Comparison of ENCODE assay signal across 18 cellular contexts in the genomic region with DNA sequence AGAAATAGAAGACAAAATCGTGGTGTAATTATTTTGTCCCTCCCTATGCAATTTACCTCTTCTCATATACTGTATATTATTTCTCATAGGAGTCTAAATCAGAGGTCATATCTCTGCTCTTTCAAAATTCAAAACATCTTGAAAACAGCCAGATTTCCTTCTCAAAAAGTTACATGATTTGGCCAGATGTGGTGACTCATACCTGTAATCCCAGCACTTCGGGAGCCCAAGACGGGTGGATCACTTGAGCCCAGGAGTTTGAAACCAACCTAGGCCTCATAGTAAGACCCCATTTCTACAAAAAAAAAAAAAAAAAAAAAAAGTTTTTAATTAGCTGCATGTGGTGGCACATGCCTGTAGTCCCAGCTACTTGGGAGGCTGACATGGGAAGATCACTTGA. TPM values are rescaled to one million over a fixed set of nuclear protein-coding genes. Genes with fewer than 3 reads are reported as not detected.
A peak's percentile ranks its signal among the peaks of the same experiment; 100 is the strongest.
DNase-seq lines count a peak whose midpoint lies in the region; ATAC-seq and TF ChIP-seq lines count a peak whose summit lies in the region.
"Had no signal": no experiment of that assay in that cellular context is flagged by ENCODE, and none has a peak within 500 bp of the region (broad histone marks: within the 10 kb centered on the region; RNA-seq: fewer than 3 reads in every experiment).

No MANE protein-coding gene starts in this region.

- H3K4me3 ChIP-seq in GM23248 (no peak overlapping the region), fibroblast of pulmonary artery (replicated peaks; ENCODE audit: low read depth, low read length) (no peak overlapping the region), suprapubic skin (no peak overlapping the region)

- in situ Hi-C loops in GM23248 (cut with MboI): no loop called here

- WGBS in GM23248 (ENCODE audit: low coverage in 1 of 2, low lambda C conversion rate in 2 of 2, missing lambda C conversion rate in 2 of 2), 2 experiments: 84 to 89% methylated on average over 3 of the region's 3 CpGs
- 81% methylated on average over 3 of the region's 3 CpGs for WGBS in suprapubic skin

- H3K9me2 ChIP-seq in GM23248 (ENCODE audit: insufficient read depth): no peaks in the 10 kb centered on the region

- no peak overlapping the region for H3K27ac ChIP-seq in GM23248
- peak overlapping the region; percentile 44; the same call in 1 of the 2 replicates for H3K27ac ChIP-seq in RWPE1
- no peak overlapping the region for H3K27ac ChIP-seq in suprapubic skin

- no peaks in the 10 kb centered on the region for H3K4me1 ChIP-seq in GM23248 (ENCODE audit: insufficient read depth)
- H3K4me1 ChIP-seq in suprapubic skin: no peaks in the 10 kb centered on the region
- H3K4me1 ChIP-seq: Caco-2 had no signal

- TF ChIP-seq EP300 in suprapubic skin (IDR thresholded peaks at IDR 0.05): no peak

- peaks cover 7% of the 10 kb centered on the region; the same call in 1 of the 2 replicates for H3F3A ChIP-seq in GM23248 (ENCODE audit: insufficient read depth)

- CTCF ChIA-PET in RWPE1 (lab: Yijun Ruan, JAX): no interaction called here

- ATAC-seq in GM18502 (IDR thresholded peaks at IDR 0.05; ENCODE audit: poor library complexity, unreplicated experiment): no peak
- ATAC-seq: Panc1 had no signal

- TF ChIP-seq CTCF in RWPE1 (conservative IDR thresholded peaks at IDR 0.05; ENCODE audit: low read depth): no peak
- no peak for TF ChIP-seq CTCF in fibroblast of pulmonary artery (IDR thresholded peaks at IDR 0.05; ENCODE audit: low read length, missing control alignments)
- no peak for TF ChIP-seq CTCF in suprapubic skin (IDR thresholded peaks at IDR 0.05)

- no peaks in the 10 kb centered on the region for H4K20me1 ChIP-seq in GM23248 (ENCODE audit: insufficient read depth)

- H3K9ac ChIP-seq in GM23248: no peak overlapping the region

- no peak for TF ChIP-seq POLR2A in suprapubic skin (IDR thresholded peaks at IDR 0.05)

- H3K36me3 ChIP-seq in GM23248 (ENCODE audit: low read depth) (peaks cover 32% of the 10 kb centered on the region; the same call in 1 of the 2 replicates), suprapubic skin (peaks cover 72% of the 10 kb centered on the region)

- H3K4me2 ChIP-seq in GM23248 (ENCODE audit: unreplicated experiment): no peak overlapping the region

- DNase-seq in AG08395 (ENCODE audit: low spot score) (peak; percentile 4), GM23248 (peak; percentile 19), RWPE1 (ENCODE audit: low spot score) (no peak), fibroblast of pulmonary artery (ENCODE audit: low read depth) (peak; percentile 11), NCI-H345 (lab: John Stamatoyannopoulos, UW) (no peak), NCI-H510A treated with DMSO at 0.1 percent for 48 hours (lab: John Stamatoyannopoulos, UW) (no peak), suprapubic skin (ENCODE audit: low spot score in 2 of 2) (no peak)
- DNase-seq: 8988T, Caco-2, GOT3, NCI-H1092, NCI-H226, NCI-H774, SHP77 had no signal

- H3K27me3 ChIP-seq in GM23248 (replicated peaks; ENCODE audit: insufficient read depth) (no peaks in the 10 kb centered on the region), suprapubic skin (no peaks in the 10 kb centered on the region)

- no peaks in the 10 kb centered on the region for H3K79me2 ChIP-seq in GM23248 (ENCODE audit: insufficient read depth)

- POLR2A ChIA-PET in RWPE1 (lab: Yijun Ruan, JAX; ENCODE audit: low non-redundant PET): no interaction called here

- no peaks in the 10 kb centered on the region for H3K9me3 ChIP-seq in GM23248 (ENCODE audit: low read depth)
- no peaks in the 10 kb centered on the region for H3K9me3 ChIP-seq in suprapubic skin
- H3K9me3 ChIP-seq: Caco-2 had no signal

- no peak overlapping the region for H2AFZ ChIP-seq in GM23248

RNA-seq across cellular contexts. Expression of a gene that starts 29.0 kb away (rescaled TPM):
- total RNA-seq in GM23248 (2014; rRNA removed; shearing (Covaris generic)): not detected in 2 replicates
- polyA plus RNA-seq in GM23248 (2016; fragmentation: Nextera tagmentation; extraction: Ambion mirVana): 0.16 and 0.23 TPM in 2 replicates
- not detected for total RNA-seq in suprapubic skin
- total RNA-seq: Caco-2, G401 had no signal
- polyA plus RNA-seq: CD14-positive monocyte had no signal

RNA-seq across cellular contexts. Expression of a gene that starts 33.9 kb away (rescaled TPM):
- 11.3 and 13.8 TPM in 2 replicates for total RNA-seq in GM23248 (2014; rRNA removed; shearing (Covaris generic))
- polyA plus RNA-seq in GM23248 (2016; fragmentation: Nextera tagmentation; extraction: Ambion mirVana): 5.6 and 6.4 TPM in 2 replicates
- total RNA-seq in suprapubic skin: 10 to 100 TPM in 3 of 4 donors, 1 to 10 TPM in 1; 10.0 to 19.5 (median 14.6) TPM

RNA-seq across cellular contexts. Expression of a gene that starts 34.4 kb away (rescaled TPM):
- 117 and 141 TPM in 2 replicates for total RNA-seq in GM23248 (2014; rRNA removed; shearing (Covaris generic))
- 161 and 174 TPM in 2 replicates for polyA plus RNA-seq in GM23248 (2016; fragmentation: Nextera tagmentation; extraction: Ambion mirVana)
- 100 to 1,000 TPM; 104 to 117 (median 115) TPM for total RNA-seq in suprapubic skin

Comparison
In these comparisons a context has a peak if more than half of its experiments do, and no peak if none do; other contexts are left out.
1. DNase-seq: peak in AG08395 (single experiment), GM23248 (single experiment) and fibroblast of pulmonary artery (single experiment); none in RWPE1 (single experiment), NCI-H345 (single experiment), NCI-H510A treated with DMSO at 0.1 percent for 48 hours (single experiment) and suprapubic skin (0 of 2).